8 cellular contexts compared by ENCODE assay signal in genomic region chr4:102344520-102344954, GRCh38. TPM values are rescaled to one million over a fixed set of nuclear protein-coding genes. Genes with fewer than 3 reads are reported as not detected.
DNase-seq lines count a peak whose midpoint lies in the region; ATAC-seq and TF ChIP-seq lines count a peak whose summit lies in the region.

No MANE protein-coding gene starts in this region.

- CTCF ChIA-PET in activated CD4-positive, alpha-beta memory T cell treated with anti-CD3 and anti-CD28 coated beads for 36 hours (lab: Charles Lee): interaction anchor here (0.8 to 2.7 kb wide), 7 partner anchors 8 to 1306 kb away, joined by 3 to 29 read pairs (median 4); no protein-coding TSS in a partner anchor

- no peak for TF ChIP-seq CTCF in mesothelial cell of epicardium (IDR thresholded peaks at IDR 0.05; ENCODE audit: unreplicated experiment)

- H3K4me1 Mint-ChIP-seq in activated CD4-positive, alpha-beta memory T cell treated with anti-CD3 and anti-CD28 coated beads for 36 hours (ENCODE audit: low read depth): peaks cover 49% of the 10 kb centered on the region
- H3K4me1 Mint-ChIP-seq in mesothelial cell of epicardium: peaks cover 36% of the 10 kb centered on the region

- H3K27me3 Mint-ChIP-seq in activated CD4-positive, alpha-beta memory T cell treated with anti-CD3 and anti-CD28 coated beads for 36 hours: no peaks in the 10 kb centered on the region
- peaks cover 3% of the 10 kb centered on the region for H3K27me3 Mint-ChIP-seq in mesothelial cell of epicardium (ENCODE audit: low read depth)

- peak overlapping the region; percentile 79 for H3K4me3 ChIP-seq in effector memory CD4-positive, alpha-beta T cell (ENCODE audit: insufficient read depth, low read depth, low read length, poor library complexity, severe bottlenecking)

- intact Hi-C loops in activated CD4-positive, alpha-beta memory T cell treated with anti-CD3 and anti-CD28 coated beads for 36 hours (cut with micrococcal nuclease): loop anchor here (2.0 to 10.0 kb wide), 3 partner anchors 82 to 850 kb away; partner anchors contain the start of genes CENPE and SLC9B2

- H3K9me3 ChIP-seq in effector memory CD4-positive, alpha-beta T cell (ENCODE audit: control insufficient read depth, low read length): no peaks in the 10 kb centered on the region

- H3K9me3 Mint-ChIP-seq in activated CD4-positive, alpha-beta memory T cell treated with anti-CD3 and anti-CD28 coated beads for 36 hours: no peaks in the 10 kb centered on the region
- no peaks in the 10 kb centered on the region for H3K9me3 Mint-ChIP-seq in mesothelial cell of epicardium

- peak overlapping the region; percentile 96 for H3K27ac ChIP-seq in effector memory CD4-positive, alpha-beta T cell (ENCODE audit: insufficient read depth, low read length, poor library complexity, severe bottlenecking)

- peak; percentile 45 for DNase-seq in NCI-H1694 treated with DMSO at 0.1 percent for 48 hours (lab: John Stamatoyannopoulos, UW)
- DNase-seq in NCI-H1694 (lab: John Stamatoyannopoulos, UW): no peak
- DNase-seq in NCI-H1092 (lab: John Stamatoyannopoulos, UW): peak; percentile 36
- DNase-seq in activated CD4-positive, alpha-beta memory T cell treated with anti-CD3 and anti-CD28 coated beads for 36 hours: peak; percentile 79
- DNase-seq in effector memory CD4-positive, alpha-beta T cell: peak; percentile 48 to 66 (median 57)
- peak; percentile 26 to 61 for DNase-seq in mesothelial cell of epicardium (ENCODE audit: low spot score in 2 of 2, unreplicated experiment in 2 of 2)
- DNase-seq in stimulated activated CD8-positive, alpha-beta memory T cell treated with anti-CD3 and anti-CD28 coated beads, Interleukin-2, amount 100 ng/mL, for 48 hours (ENCODE audit: low read depth in 2 of 2): peak; percentile 53 to 65

- POLR2A ChIA-PET in activated CD4-positive, alpha-beta memory T cell treated with anti-CD3 and anti-CD28 coated beads for 36 hours (lab: Charles Lee): interaction anchor here (1.0 to 2.3 kb wide), 5 partner anchors 10 to 483 kb away, joined by 4 to 13 read pairs (median 6); partner anchors contain the start of genes NFKB1 and UBE2D3

- H3K27ac Mint-ChIP-seq in activated CD4-positive, alpha-beta memory T cell treated with anti-CD3 and anti-CD28 coated beads for 36 hours: peak overlapping the region; percentile 96
- peak overlapping the region; percentile 87 for H3K27ac Mint-ChIP-seq in mesothelial cell of epicardium

- peaks cover 7% of the 10 kb centered on the region for H3K4me1 ChIP-seq in effector memory CD4-positive, alpha-beta T cell (ENCODE audit: control insufficient read depth, insufficient read depth, low read length, poor library complexity, severe bottlenecking)

- peak overlapping the region; percentile 78 for H3K4me3 Mint-ChIP-seq in activated CD4-positive, alpha-beta memory T cell treated with anti-CD3 and anti-CD28 coated beads for 36 hours
- peak overlapping the region; percentile 79 for H3K4me3 Mint-ChIP-seq in mesothelial cell of epicardium

- H3K27me3 ChIP-seq in effector memory CD4-positive, alpha-beta T cell (replicated peaks; ENCODE audit: control insufficient read depth, insufficient read depth, low read length, poor library complexity, severe bottlenecking): no peaks in the 10 kb centered on the region

- no peaks in the 10 kb centered on the region for H3K36me3 ChIP-seq in effector memory CD4-positive, alpha-beta T cell (ENCODE audit: control insufficient read depth, insufficient read depth, low read length)

- peak; percentile 56 for ATAC-seq in HG02610 (IDR thresholded peaks at IDR 0.05; ENCODE audit: unreplicated experiment)

- peaks cover 10% of the 10 kb centered on the region for H3K36me3 Mint-ChIP-seq in activated CD4-positive, alpha-beta memory T cell treated with anti-CD3 and anti-CD28 coated beads for 36 hours
- no peaks in the 10 kb centered on the region for H3K36me3 Mint-ChIP-seq in mesothelial cell of epicardium

RNA-seq across cellular contexts. Expression of gene SLC39A8, which starts 0.7 kb away (rescaled TPM):
- total RNA-seq in activated CD4-positive, alpha-beta memory T cell treated with anti-CD3 and anti-CD28 coated beads for 36 hours: 10 to 100 TPM; 64.6 to 66.9 TPM
- total RNA-seq in mesothelial cell of epicardium: 7.9 to 9.5 TPM (median 9.3 TPM) in 3 replicates
